ENCODE assay signal across 26 cellular contexts in the genomic region with DNA sequence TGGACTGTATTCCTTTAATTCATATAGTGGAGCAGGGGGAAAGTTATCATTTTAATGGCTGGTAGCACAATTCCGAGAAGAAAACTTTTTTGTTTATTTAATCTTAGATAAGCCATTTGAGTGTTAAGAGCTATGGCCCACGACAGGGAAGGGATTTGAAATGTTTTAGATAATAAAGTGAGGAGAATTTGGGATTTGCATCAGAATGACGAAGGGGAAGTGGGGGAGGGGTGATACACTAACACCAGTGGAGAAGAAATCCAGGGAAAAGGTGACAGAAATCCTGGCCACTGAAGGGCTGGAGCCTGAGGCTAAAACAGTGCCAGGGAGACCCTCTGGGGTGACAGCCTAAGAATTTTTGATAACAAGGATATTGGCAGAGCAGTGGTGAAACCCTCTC.
"Had no signal": no experiment of that assay in that cellular context is flagged by ENCODE, and none has a peak within 500 bp of the region (broad histone marks: within the 10 kb centered on the region; RNA-seq: fewer than 3 reads in every experiment).

No MANE protein-coding gene starts in this region.

- H3K27ac Mint-ChIP-seq: dendritic cell treated with granulocyte-macrophage colony-stimulating factor and Interleukin-4, amounts not matched to agents 40 ng/mL and 50 ng/mL, for 4 days; memory B cell; mesothelial cell of epicardium; naive B cell; nephron; neural progenitor cell; stimulated activated memory B cell treated with anti-CD40 and anti-IgM and Interleukin-4, amounts not matched to agents 10 μg/mL and 1 μg/mL and 100 μg/mL, for 72 hours had no signal

- DNase-seq: colonic mucosa; effector CD8-positive, alpha-beta T cell; erythroblast; esophagus squamous epithelium; foreskin melanocyte; mucosa of descending colon; naive B cell; sigmoid colon; stimulated activated CD4-positive, alpha-beta T cell treated with anti-CD3 and anti-CD28 coated beads, Interleukin-2, amount 100 ng/mL, for 24 hours; stimulated activated CD4-positive, alpha-beta T cell treated with anti-CD3 and anti-CD28 coated beads, Interleukin-4, amount 100 ng/mL, for 4 hours; stimulated activated naive CD8-positive, alpha-beta T cell treated with anti-CD3 and anti-CD28 coated beads, Interleukin-15, Interleukin-2, amounts not matched to agents 100 U/mL and 50 U/mL, for 24 hours; substantia nigra; testis; tibial artery; upper lobe of left lung; uterus had no signal

- H3K9me3 Mint-ChIP-seq: central memory CD8-positive, alpha-beta T cell; dendritic cell treated with granulocyte-macrophage colony-stimulating factor and Interleukin-4, amounts not matched to agents 40 ng/mL and 50 ng/mL, for 4 days; memory B cell; naive B cell; neural progenitor cell; stimulated activated memory B cell treated with anti-CD40 and anti-IgM and Interleukin-4, amounts not matched to agents 10 μg/mL and 1 μg/mL and 100 μg/mL, for 72 hours had no signal

- H3K36me3 ChIP-seq: colonic mucosa, esophagus squamous epithelium, neural progenitor cell, prostate gland, right atrium auricular region, sigmoid colon, tibial artery, upper lobe of left lung, uterus had no signal

- ATAC-seq: mucosa of descending colon; stimulated activated memory B cell treated with anti-CD40 and anti-IgM and Interleukin-4, amounts not matched to agents 10 μg/mL and 1 μg/mL and 100 μg/mL, for 72 hours; stimulated activated naive CD8-positive, alpha-beta T cell treated with anti-CD3 and anti-CD28 coated beads, Interleukin-15, Interleukin-2, amounts not matched to agents 100 U/mL and 50 U/mL, for 24 hours had no signal

- H3K36me3 Mint-ChIP-seq: naive B cell, neural progenitor cell had no signal

- H3K27me3 ChIP-seq: colonic mucosa, esophagus squamous epithelium, neural progenitor cell, right atrium auricular region, sigmoid colon, testis, tibial artery, upper lobe of left lung, uterus had no signal

- H3K4me3 ChIP-seq: colonic mucosa, esophagus squamous epithelium, lung, mucosa of descending colon, neural progenitor cell, prostate gland, right atrium auricular region, sigmoid colon, testis, tibial artery, upper lobe of left lung, uterus had no signal

- H3K27me3 Mint-ChIP-seq: central memory CD8-positive, alpha-beta T cell; dendritic cell treated with granulocyte-macrophage colony-stimulating factor and Interleukin-4, amounts not matched to agents 40 ng/mL and 50 ng/mL, for 4 days; memory B cell; naive B cell; stimulated activated memory B cell treated with anti-CD40 and anti-IgM and Interleukin-4, amounts not matched to agents 10 μg/mL and 1 μg/mL and 100 μg/mL, for 72 hours had no signal

- H3K4me1 Mint-ChIP-seq: central memory CD8-positive, alpha-beta T cell; memory B cell; naive B cell; nephron; neural progenitor cell; stimulated activated memory B cell treated with anti-CD40 and anti-IgM and Interleukin-4, amounts not matched to agents 10 μg/mL and 1 μg/mL and 100 μg/mL, for 72 hours had no signal

- H2AFZ ChIP-seq: neural progenitor cell had no signal

- H3K9me3 ChIP-seq: colonic mucosa, esophagus squamous epithelium, mucosa of descending colon, prostate gland, right atrium auricular region, sigmoid colon, testis, tibial artery, upper lobe of left lung, uterus had no signal

- H3K4me3 Mint-ChIP-seq: central memory CD8-positive, alpha-beta T cell; dendritic cell treated with granulocyte-macrophage colony-stimulating factor and Interleukin-4, amounts not matched to agents 40 ng/mL and 50 ng/mL, for 4 days; memory B cell; mesothelial cell of epicardium; naive B cell; nephron; neural progenitor cell; stimulated activated memory B cell treated with anti-CD40 and anti-IgM and Interleukin-4, amounts not matched to agents 10 μg/mL and 1 μg/mL and 100 μg/mL, for 72 hours had no signal

- H3K4me1 ChIP-seq: colonic mucosa, esophagus squamous epithelium, neural progenitor cell, prostate gland, right atrium auricular region, testis, tibial artery, uterus had no signal

- H3K27ac ChIP-seq: colonic mucosa, esophagus squamous epithelium, neural progenitor cell, prostate gland, right atrium auricular region, sigmoid colon, testis, tibial artery, upper lobe of left lung, uterus had no signal

- H3K9ac ChIP-seq: neural progenitor cell had no signal

- H3K4me2 ChIP-seq: neural progenitor cell had no signal
